8 cellular contexts compared by ENCODE assay signal in genomic region chr4:213175-213565, GRCh38.
DNase-seq lines count a peak whose midpoint lies in the region; ATAC-seq, FAIRE-seq and TF ChIP-seq lines count a peak whose summit lies in the region.
"Not testable (repeated sequence)": the region's sequence is repeated elsewhere in the genome, so short reads cannot be mapped to it uniquely, and the experiment has no call there.

No MANE protein-coding gene starts in this region.

- TF ChIP-seq POLR2A in K562 (conservative IDR thresholded peaks at IDR 0.05) = not testable (repeated sequence)

- TF ChIP-seq EP300 in K562 (IDR thresholded peaks at IDR 0.05; ENCODE audit: low read length) = not testable (repeated sequence)

- not testable (repeated sequence) for H3K79me2 ChIP-seq in K562 (ENCODE audit: control insufficient read depth, insufficient read depth, low read length); parathyroid adenoma

- in situ Hi-C loops in K562 (cut with MboI) = not testable (repeated sequence)

- DNase-seq in AG20443 (ENCODE audit: low spot score) = peak; percentile 10
- not testable (repeated sequence) for DNase-seq in RWPE2 (ENCODE audit: low spot score); K562 (ENCODE audit: extremely low read depth in 1 of 4, low spot score in 3 of 4); right cardiac atrium; thoracic aorta (ENCODE audit: low spot score)
- peak; percentile 9 to 24 for DNase-seq in lung microvascular endothelial cell (ENCODE audit: low read depth in 2 of 2)

- ATAC-seq in RWPE2 (ENCODE audit: low read depth); K562; thoracic aorta (ENCODE audit: insufficient number of reproducible peaks, low FRiP score, low read depth): not testable (repeated sequence)
- ATAC-seq in right cardiac atrium = peak in 1 of 2 donors; percentile 7

- POLR2A ChIA-PET in K562 (lab: Yijun Ruan, JAX) = not testable (repeated sequence)

- TSS peak; percentile 33 for BruUV-seq in K562 (replicated peaks; lab: Mats Ljungman, UMichigan)

- CTCF ChIA-PET in K562 (lab: Yijun Ruan, JAX; ENCODE audit: low intra/inter-chr PET ratio) = not testable (repeated sequence)

- peak overlapping the region; percentile 9 to 44; a peak in 2 of 4 replicates for H3K9ac ChIP-seq in K562 (ENCODE audit: insufficient read depth in 1 of 2, low read depth in 2 of 2, low read length in 2 of 2)
- H3K9ac ChIP-seq in parathyroid adenoma = not testable (repeated sequence)

- H3K4me2 ChIP-seq in K562 (ENCODE audit: insufficient read depth, low read length) = peak overlapping the region; percentile 41; the same call in 1 of the 2 replicates
- H3K4me2 ChIP-seq in parathyroid adenoma (ENCODE audit: low read length) = peak overlapping the region; percentile 89

- TF ChIP-seq RAD21 in K562 (CRISPR knock-in tag; conservative IDR thresholded peaks at IDR 0.05 in 1 of 2, IDR thresholded peaks at IDR 0.05 in 1 of 2) = not testable (repeated sequence)

- intact Hi-C loops in K562 (cut with micrococcal nuclease); right cardiac atrium (cut with DNase I): not testable (repeated sequence)

- FAIRE-seq in K562 (lab: Jason Lieb, UNC) = not testable (repeated sequence)

- peaks cover 13% of the 10 kb centered on the region for H3K36me3 ChIP-seq in RWPE2 (ENCODE audit: low read depth)
- not testable (repeated sequence) for H3K36me3 ChIP-seq in K562 (ENCODE audit: control insufficient read depth, insufficient read depth, low read length); esophagus (ENCODE audit: control insufficient read depth in 2 of 2, insufficient read depth in 2 of 2, low read length in 1 of 2); parathyroid adenoma (ENCODE audit: control insufficient read depth, insufficient read depth, low read length); thoracic aorta

- H3K9me3 ChIP-seq in RWPE2 (ENCODE audit: severe bottlenecking) (peaks cover 15% of the 10 kb centered on the region), esophagus (ENCODE audit: control insufficient read depth in 2 of 2, insufficient read depth in 1 of 2, low read depth in 1 of 2, low read length in 1 of 2) (peaks cover 0 to 22% of the 10 kb centered on the region in 2 donors)
- H3K9me3 ChIP-seq in K562 (replicated peaks; ENCODE audit: control insufficient read depth, insufficient read depth, low read depth, low read length); right cardiac atrium (ENCODE audit: control insufficient read depth, low read length); parathyroid adenoma (ENCODE audit: control insufficient read depth, low read length); thoracic aorta: not testable (repeated sequence)

- H3K9me1 ChIP-seq in K562 (ENCODE audit: control insufficient read depth, insufficient read depth, low read length) = not testable (repeated sequence)

- not testable (repeated sequence) for H2AFZ ChIP-seq in K562 (ENCODE audit: low read depth, low read length)
- H2AFZ ChIP-seq in parathyroid adenoma = peak overlapping the region; percentile 63

- H3K4me1 ChIP-seq in RWPE2 (ENCODE audit: insufficient read depth, poor library complexity, severe bottlenecking); K562 (replicated peaks in 1 of 2; ENCODE audit: control insufficient read depth in 2 of 2, insufficient read depth in 2 of 2, low read length in 2 of 2); esophagus (ENCODE audit: control insufficient read depth in 2 of 2, insufficient read depth in 2 of 2, low read length in 1 of 2); right cardiac atrium (ENCODE audit: control insufficient read depth, insufficient read depth, low read length); parathyroid adenoma; thoracic aorta (ENCODE audit: control insufficient read depth in 1 of 2, low read depth in 2 of 2): not testable (repeated sequence)

- not testable (repeated sequence) for H3K27ac ChIP-seq in RWPE2 (ENCODE audit: poor library complexity, severe bottlenecking); K562 (ENCODE audit: extremely low read depth, low read depth, low read length); right cardiac atrium (ENCODE audit: low read length); parathyroid adenoma
- H3K27ac ChIP-seq in esophagus (ENCODE audit: low read depth in 2 of 2, low read length in 1 of 2) (peak overlapping the region in 1 of 2 donors; percentile 16), thoracic aorta (peak overlapping the region; percentile 61 to 74)

- TF ChIP-seq CTCF in RWPE2 (IDR thresholded peaks at IDR 0.05; ENCODE audit: poor library complexity, severe bottlenecking); K562 (IDR thresholded peaks at IDR 0.05 in 2 of 3, conservative IDR thresholded peaks at IDR 0.05 in 1 of 3; ENCODE audit: insufficient read depth in 2 of 3, low read depth in 1 of 3, low read length in 3 of 3); parathyroid adenoma (IDR thresholded peaks at IDR 0.05); thoracic aorta (IDR thresholded peaks at IDR 0.05): not testable (repeated sequence)

- not testable (repeated sequence) for H4K20me1 ChIP-seq in K562 (replicated peaks; ENCODE audit: control insufficient read depth, insufficient read depth, low read length)

- H3K4me3 ChIP-seq in RWPE2 (ENCODE audit: severe bottlenecking) (peak overlapping the region; percentile 46), K562 (peak overlapping the region; percentile 36), esophagus (ENCODE audit: low read depth in 1 of 2, low read length in 2 of 2) (peak overlapping the region; percentile 38 to 54), right cardiac atrium (ENCODE audit: low read length) (peak overlapping the region; percentile 47), parathyroid adenoma (ENCODE audit: low read depth, low read length) (peak overlapping the region; percentile 79), thoracic aorta (peak overlapping the region; percentile 74)

- not testable (repeated sequence) for H3K27me3 ChIP-seq in RWPE2 (ENCODE audit: insufficient read depth, poor library complexity, severe bottlenecking); K562 (ENCODE audit: control insufficient read depth in 2 of 2, insufficient read depth in 2 of 2, low read length in 2 of 2); esophagus (ENCODE audit: control insufficient read depth in 1 of 2, insufficient read depth in 2 of 2, low read length in 2 of 2); right cardiac atrium (ENCODE audit: control insufficient read depth, insufficient read depth); parathyroid adenoma (ENCODE audit: control insufficient read depth, insufficient read depth, low read length); thoracic aorta (replicated peaks; ENCODE audit: insufficient read depth)

- 3% methylated on average over 14 of the region's 14 CpGs for WGBS in K562 (ENCODE audit: insufficient coverage, low coverage, missing lambda C conversion rate)
- 24 to 33% methylated on average over 14 of the region's 14 CpGs for WGBS in esophagus, 2 donors
- WGBS in right cardiac atrium = 17% methylated on average over 14 of the region's 14 CpGs
